Comparison of ENCODE assay signal across 8 cellular contexts in genomic region chr6:116011520-116011919, GRCh38. TPM values are rescaled to one million over a fixed set of nuclear protein-coding genes. Genes with fewer than 3 reads are reported as not detected.
DNase-seq lines count a peak whose midpoint lies in the region; ATAC-seq lines count a peak whose summit lies in the region.

No MANE protein-coding gene starts in this region.

- peaks cover 0 to 10% of the 10 kb centered on the region in 2 donors for H3K36me3 Mint-ChIP-seq in stimulated activated naive B cell treated with anti-CD40 and anti-IgM and Interleukin-4, amounts not matched to agents 10 μg/mL and 1 μg/mL and 100 μg/mL, for 72 hours

- H3K4me3 Mint-ChIP-seq in stimulated activated naive B cell treated with anti-CD40 and anti-IgM and Interleukin-4, amounts not matched to agents 10 μg/mL and 1 μg/mL and 100 μg/mL, for 72 hours = no peak overlapping the region

- peaks cover 24 to 43% of the 10 kb centered on the region in 2 donors for H3K4me1 Mint-ChIP-seq in stimulated activated naive B cell treated with anti-CD40 and anti-IgM and Interleukin-4, amounts not matched to agents 10 μg/mL and 1 μg/mL and 100 μg/mL, for 72 hours

- H3K27ac Mint-ChIP-seq in stimulated activated naive B cell treated with anti-CD40 and anti-IgM and Interleukin-4, amounts not matched to agents 10 μg/mL and 1 μg/mL and 100 μg/mL, for 72 hours = no peak overlapping the region

- H3K9me3 Mint-ChIP-seq in stimulated activated naive B cell treated with anti-CD40 and anti-IgM and Interleukin-4, amounts not matched to agents 10 μg/mL and 1 μg/mL and 100 μg/mL, for 72 hours = peaks cover 0 to 2% of the 10 kb centered on the region in 2 donors

- ATAC-seq in HG03135 (IDR thresholded peaks at IDR 0.05; ENCODE audit: unreplicated experiment) = peak; percentile 53
- peak; percentile 74 to 86 for ATAC-seq in stimulated activated naive B cell treated with anti-CD40 and anti-IgM and Interleukin-4, amounts not matched to agents 10 μg/mL and 1 μg/mL and 100 μg/mL, for 72 hours (replicated peaks)

- H3K27me3 Mint-ChIP-seq in stimulated activated naive B cell treated with anti-CD40 and anti-IgM and Interleukin-4, amounts not matched to agents 10 μg/mL and 1 μg/mL and 100 μg/mL, for 72 hours = no peaks in the 10 kb centered on the region

- DNase-seq in activated CD4-positive, alpha-beta T cell treated with anti-CD3 and anti-CD28 coated beads for 4 hours = peak; percentile 5 to 7
- no peak for DNase-seq in activated CD4-positive, alpha-beta T cell treated with anti-CD3 and anti-CD28 coated beads for 1 hour
- DNase-seq in activated naive CD4-positive, alpha-beta T cell treated with anti-CD3 and anti-CD28 coated beads, Interleukin-2, amount 50 U/mL, for 16 hours = peak; percentile 50
- peak; percentile 23 for DNase-seq in stimulated activated naive B cell treated with anti-CD40 and anti-IgM and Interleukin-4, amounts not matched to agents 10 μg/mL and 1 μg/mL and 100 μg/mL, for 72 hours
- DNase-seq in SHP77 treated with DMSO at 0.1 percent for 48 hours (lab: John Stamatoyannopoulos, UW) (no peak), mesenteric fat pad (ENCODE audit: low spot score) (no peak), NCI-H345 treated with DMSO at 0.1 percent for 48 hours (lab: John Stamatoyannopoulos, UW; ENCODE audit: unreplicated experiment) (no peak)

RNA-seq across cellular contexts. Expression of gene FRK, which starts 49.2 kb away (rescaled TPM):
- 0.80 TPM for total RNA-seq in mesenteric fat pad

Comparison
In these comparisons a context has a peak if more than half of its experiments do, and no peak if none do; other contexts are left out.
1. DNase-seq: peak in activated CD4-positive, alpha-beta T cell treated with anti-CD3 and anti-CD28 coated beads for 4 hours (2 of 2), activated naive CD4-positive, alpha-beta T cell treated with anti-CD3 and anti-CD28 coated beads, Interleukin-2, amount 50 U/mL, for 16 hours (single experiment) and stimulated activated naive B cell treated with anti-CD40 and anti-IgM and Interleukin-4, amounts not matched to agents 10 μg/mL and 1 μg/mL and 100 μg/mL, for 72 hours (single experiment); none in activated CD4-positive, alpha-beta T cell treated with anti-CD3 and anti-CD28 coated beads for 1 hour (single experiment), SHP77 treated with DMSO at 0.1 percent for 48 hours (single experiment), mesenteric fat pad (single experiment) and NCI-H345 treated with DMSO at 0.1 percent for 48 hours (single experiment).